Comparison of ENCODE assay signal across 8 cellular contexts in genomic region chr20:51400051-51400926, GRCh38.
DNase-seq lines count a peak whose midpoint lies in the region; ATAC-seq lines count a peak whose summit lies in the region.

No MANE protein-coding gene starts in this region.

- DNase-seq in T-helper 22 cell (ENCODE audit: low read depth), result peak; percentile 69
- peak; percentile 66 for DNase-seq in effector CD4-positive, alpha-beta T cell
- peak; percentile 36 for DNase-seq in stimulated activated CD8-positive, alpha-beta memory T cell treated with anti-CD3 and anti-CD28 coated beads, Interleukin-7, amount 100 ng/mL, for 24 hours (ENCODE audit: low read depth)
- DNase-seq in NCI-H2171 treated with DMSO at 0.1 percent for 48 hours (lab: John Stamatoyannopoulos, UW), result no peak
- DNase-seq in NCI-H82 treated with DMSO at 0.1 percent for 48 hours (lab: John Stamatoyannopoulos, UW; ENCODE audit: unreplicated experiment), result no peak
- no peak for DNase-seq in DMS153 treated with DMSO at 0.1 percent for 48 hours (lab: John Stamatoyannopoulos, UW; ENCODE audit: unreplicated experiment)

- peak; percentile 50 for ATAC-seq in GM18861 (IDR thresholded peaks at IDR 0.05; ENCODE audit: unreplicated experiment)
- ATAC-seq in HG02943 (IDR thresholded peaks at IDR 0.05; ENCODE audit: low read depth, unreplicated experiment), result peak; percentile 73

Comparison
In these comparisons a context has a peak if more than half of its experiments do, and no peak if none do; other contexts are left out.
1. DNase-seq: peak in T-helper 22 cell (single experiment), effector CD4-positive, alpha-beta T cell (single experiment) and stimulated activated CD8-positive, alpha-beta memory T cell treated with anti-CD3 and anti-CD28 coated beads, Interleukin-7, amount 100 ng/mL, for 24 hours (single experiment); none in NCI-H2171 treated with DMSO at 0.1 percent for 48 hours (single experiment), NCI-H82 treated with DMSO at 0.1 percent for 48 hours (single experiment) and DMS153 treated with DMSO at 0.1 percent for 48 hours (single experiment).